In genomic region chr2:69075486-69075885, GRCh38 we compare ENCODE assay signal across 18 cellular contexts.
DNase-seq lines count a peak whose midpoint lies in the region; ATAC-seq and TF ChIP-seq lines count a peak whose summit lies in the region.
"Had no signal": no experiment of that assay in that cellular context is flagged by ENCODE, and none has a peak within 500 bp of the region (broad histone marks: within the 10 kb centered on the region; RNA-seq: fewer than 3 reads in every experiment).

No MANE protein-coding gene starts in this region.

- H3K4me3 Mint-ChIP-seq in activated T-cell treated with anti-CD3 and anti-CD28 coated beads, Interleukin-2, amount 50 U/mL, for 4 hours = no peak overlapping the region
- no peak overlapping the region for H3K4me3 Mint-ChIP-seq in HFFc6
- H3K4me3 Mint-ChIP-seq: CD14-positive monocyte; CD4-positive, alpha-beta memory T cell had no signal

- H3K36me3 Mint-ChIP-seq in activated T-cell treated with anti-CD3 and anti-CD28 coated beads, Interleukin-2, amount 50 U/mL, for 4 hours (ENCODE audit: insufficient read depth) = no peaks in the 10 kb centered on the region
- peaks cover 49% of the 10 kb centered on the region for H3K36me3 Mint-ChIP-seq in HFFc6 (ENCODE audit: low read depth)
- H3K36me3 Mint-ChIP-seq: CD14-positive monocyte; CD4-positive, alpha-beta memory T cell had no signal

- H3K27ac Mint-ChIP-seq in HFFc6 = no peak overlapping the region
- H3K27ac Mint-ChIP-seq: CD4-positive, alpha-beta memory T cell had no signal

- ATAC-seq in foreskin keratinocyte (no peak), thoracic aorta (ENCODE audit: insufficient number of reproducible peaks, low FRiP score, low read depth) (no peak)
- ATAC-seq in activated T-cell treated with anti-CD3 and anti-CD28 coated beads, Interleukin-2, amount 50 U/mL, for 4 hours = no peak
- ATAC-seq: HCT116, HepG2 had no signal

- H3K36me3 ChIP-seq in ascending aorta (peaks cover 0 to 16% of the 10 kb centered on the region in 2 donors), thoracic aorta (peaks cover 9% of the 10 kb centered on the region)
- H3K36me3 ChIP-seq: BLaER1 had no signal

- intact Hi-C loops in ascending aorta (cut with DNase I) = loop anchor here (5.0 kb wide), 1 partner anchor 232 kb away; no protein-coding TSS in a partner anchor

- peak overlapping the region; percentile 92 for H3K27ac ChIP-seq in ascending aorta
- peak overlapping the region; percentile 39 to 80 for H3K27ac ChIP-seq in coronary artery
- no peak overlapping the region for H3K27ac ChIP-seq in foreskin keratinocyte
- peak overlapping the region; percentile 95 to 98 for H3K27ac ChIP-seq in thoracic aorta
- H3K27ac ChIP-seq: BLaER1 had no signal

- H3K4me1 Mint-ChIP-seq in activated T-cell treated with anti-CD3 and anti-CD28 coated beads, Interleukin-2, amount 50 U/mL, for 4 hours (ENCODE audit: low read depth) = no peaks in the 10 kb centered on the region
- H3K4me1 Mint-ChIP-seq in HFFc6 (ENCODE audit: low read depth) = peaks cover 13% of the 10 kb centered on the region
- H3K4me1 Mint-ChIP-seq: CD4-positive, alpha-beta memory T cell had no signal

- H3K9me3 Mint-ChIP-seq in activated T-cell treated with anti-CD3 and anti-CD28 coated beads, Interleukin-2, amount 50 U/mL, for 4 hours = no peaks in the 10 kb centered on the region
- no peaks in the 10 kb centered on the region for H3K9me3 Mint-ChIP-seq in HFFc6
- H3K9me3 Mint-ChIP-seq: CD14-positive monocyte; CD4-positive, alpha-beta memory T cell had no signal

- peaks cover 6% of the 10 kb centered on the region for H3K27me3 Mint-ChIP-seq in activated T-cell treated with anti-CD3 and anti-CD28 coated beads, Interleukin-2, amount 50 U/mL, for 4 hours (ENCODE audit: low read depth)
- no peaks in the 10 kb centered on the region for H3K27me3 Mint-ChIP-seq in HFFc6 (ENCODE audit: insufficient read depth)

- DNase-seq in ascending aorta (ENCODE audit: low spot score in 2 of 2) = no peak
- DNase-seq in coronary artery (ENCODE audit: low spot score) = no peak
- DNase-seq in foreskin keratinocyte = peak; percentile 72 to 79
- no peak for DNase-seq in thoracic aorta (ENCODE audit: low spot score)
- no peak for DNase-seq in activated T-cell treated with anti-CD3 and anti-CD28 coated beads, Interleukin-2, amount 50 U/mL, for 4 hours
- no peak for DNase-seq in HFFc6
- DNase-seq in germinal center (ENCODE audit: low spot score) = no peak
- DNase-seq in DMS 273 treated with DMSO at 0.1 percent for 48 hours (lab: John Stamatoyannopoulos, UW) = no peak
- DNase-seq: 8988T; CD4-positive, alpha-beta memory T cell; DMS79 treated with DMSO at 0.1 percent for 48 hours; GF-D8; GOT3; H7 had no signal

- H3K9me3 ChIP-seq in ascending aorta = no peaks in the 10 kb centered on the region
- no peaks in the 10 kb centered on the region for H3K9me3 ChIP-seq in thoracic aorta
- H3K9me3 ChIP-seq: BLaER1 had no signal

- TF ChIP-seq CTCF in ascending aorta (IDR thresholded peaks at IDR 0.05) (no peak), coronary artery (IDR thresholded peaks at IDR 0.05) (no peak), foreskin keratinocyte (conservative IDR thresholded peaks at IDR 0.05) (no peak), thoracic aorta (IDR thresholded peaks at IDR 0.05) (no peak), HFFc6 (IDR thresholded peaks at IDR 0.05) (no peak)

- H3K4me3 ChIP-seq in ascending aorta = no peak overlapping the region
- no peak overlapping the region for H3K4me3 ChIP-seq in coronary artery
- no peak overlapping the region for H3K4me3 ChIP-seq in thoracic aorta
- H3K4me3 ChIP-seq: BLaER1 had no signal

- H3K27me3 ChIP-seq in ascending aorta (no peaks in the 10 kb centered on the region), foreskin keratinocyte (no peaks in the 10 kb centered on the region), thoracic aorta (replicated peaks; ENCODE audit: insufficient read depth) (no peaks in the 10 kb centered on the region)
- H3K27me3 ChIP-seq: BLaER1 had no signal

- H3K4me1 ChIP-seq in ascending aorta = peaks cover 6 to 49% of the 10 kb centered on the region in 2 donors
- no peaks in the 10 kb centered on the region for H3K4me1 ChIP-seq in foreskin keratinocyte
- peaks cover 32 to 84% of the 10 kb centered on the region in 2 donors for H3K4me1 ChIP-seq in thoracic aorta (ENCODE audit: control insufficient read depth in 1 of 2, low read depth in 2 of 2)
- H3K4me1 ChIP-seq: BLaER1 had no signal

Comparison
In these comparisons a context has a peak if more than half of its experiments do, and no peak if none do; other contexts are left out.
1. DNase-seq: peak in foreskin keratinocyte (2 of 2); none in ascending aorta (0 of 2), coronary artery (single experiment), thoracic aorta (single experiment), activated T-cell treated with anti-CD3 and anti-CD28 coated beads, Interleukin-2, amount 50 U/mL, for 4 hours (single experiment), HFFc6 (single experiment), germinal center (single experiment) and DMS 273 treated with DMSO at 0.1 percent for 48 hours (single experiment).